ENCODE assay signal across 1 cellular context in genomic region chr10:93993782-93994668, GRCh38.
TF ChIP-seq lines count a peak whose summit lies in the region.

Gene PLCE1, plus strand, starts transcription at chr10:93993931. Its CDS starts 37,116 bp downstream, at chr10:94031047.

TF ChIP-seq in A549, 52 proteins besides CTCF, POLR2A, EP300 and RAD21 (continued from another document):
- TF ChIP-seq TP53 (CRISPR knock-in tag; IDR thresholded peaks at IDR 0.05) (no peak), JUN (IDR thresholded peaks at IDR 0.05) (peak; percentile 17 to 72; a peak in 2 of 5 replicates), RFX5 (IDR thresholded peaks at IDR 0.05) (peak; percentile 71), RARB (CRISPR knock-in tag; IDR thresholded peaks at IDR 0.05) (no peak)
